ENCODE assay signal across 8 cellular contexts in the genomic region with DNA sequence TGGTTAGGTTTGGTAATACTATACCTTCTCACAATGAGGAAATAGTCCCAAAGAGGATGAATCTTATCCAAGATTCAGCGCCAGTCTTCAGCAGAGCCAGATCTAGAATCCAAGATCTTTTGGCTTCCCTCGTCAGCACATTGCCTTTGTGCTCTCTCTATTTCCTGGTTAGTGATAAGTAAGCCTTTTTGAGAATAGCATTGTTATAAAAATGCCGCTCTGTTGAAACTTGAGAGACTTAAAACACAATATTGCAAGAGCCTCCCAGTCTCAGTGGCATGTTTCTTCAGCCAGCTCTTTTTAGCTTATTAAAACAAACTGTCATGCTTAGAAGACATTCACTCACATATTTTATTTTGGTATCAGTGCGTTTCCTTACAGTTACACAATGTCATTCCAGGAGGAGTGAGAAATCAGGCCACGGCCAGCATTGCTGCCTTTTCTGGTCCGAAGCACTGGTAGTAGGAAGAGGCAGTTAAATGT.
DNase-seq lines count a peak whose midpoint lies in the region; ATAC-seq and TF ChIP-seq lines count a peak whose summit lies in the region.

No MANE protein-coding gene starts in this region.

- in situ Hi-C loops in astrocyte of the spinal cord (cut with HindIII; ENCODE audit: low sequenced_read_pairs) (no loop called here), HAP-1 (cut with MboI; ENCODE audit: low sequenced_read_pairs) (no loop called here)

- peak overlapping the region; percentile 18 for H3K4me3 ChIP-seq in AG10803 (ENCODE audit: low read length)
- no peak overlapping the region for H3K4me3 ChIP-seq in astrocyte of the spinal cord (ENCODE audit: low read depth, low read length)
- no peak overlapping the region for H3K4me3 ChIP-seq in cardiac muscle cell
- H3K4me3 ChIP-seq in HAP-1: no peak overlapping the region

- no peak for ATAC-seq in HG03439 (IDR thresholded peaks at IDR 0.05; ENCODE audit: unreplicated experiment)
- no peak for ATAC-seq in GM19328 (IDR thresholded peaks at IDR 0.05; ENCODE audit: unreplicated experiment)

- H3K4me1 ChIP-seq in cardiac muscle cell (ENCODE audit: low read depth) (peaks cover 23% of the 10 kb centered on the region), HAP-1 (peaks cover 4% of the 10 kb centered on the region)

- H3K9me3 ChIP-seq in cardiac muscle cell (ENCODE audit: low read depth) (no peaks in the 10 kb centered on the region), HAP-1 (no peaks in the 10 kb centered on the region)

- H3K36me3 ChIP-seq in cardiac muscle cell: no peaks in the 10 kb centered on the region
- H3K36me3 ChIP-seq in HAP-1 (replicated peaks): no peaks in the 10 kb centered on the region

- TF ChIP-seq CTCF in AG10803 (conservative IDR thresholded peaks at IDR 0.05; ENCODE audit: low read length) (no peak), astrocyte of the spinal cord (IDR thresholded peaks at IDR 0.05; ENCODE audit: low read depth, low read length) (no peak), cardiac muscle cell (IDR thresholded peaks at IDR 0.05; ENCODE audit: low read depth, low read length) (no peak)

- H3K27me3 ChIP-seq in cardiac muscle cell: no peaks in the 10 kb centered on the region
- H3K27me3 ChIP-seq in HAP-1 (ENCODE audit: low read depth): no peaks in the 10 kb centered on the region

- peak overlapping the region; percentile 39 for H3K27ac ChIP-seq in cardiac muscle cell

- DNase-seq in AG10803 (ENCODE audit: low read depth) (peak; percentile 88), astrocyte of the spinal cord (ENCODE audit: low read depth, low spot score) (peak; percentile 80), cardiac muscle cell (ENCODE audit: low read depth in 1 of 2, low spot score in 1 of 2) (peak in 1 of 2 donors; percentile 92), pons (ENCODE audit: low spot score) (peak; percentile 78), NCI-H2029 treated with DMSO at 0.1 percent for 48 hours (lab: John Stamatoyannopoulos, UW) (no peak), HAP-1 (ENCODE audit: low spot score in 2 of 2) (no peak)

Comparison
In these comparisons a context has a peak if more than half of its experiments do, and no peak if none do; other contexts are left out.
1. DNase-seq: peak in AG10803 (single experiment), astrocyte of the spinal cord (single experiment) and pons (single experiment); none in NCI-H2029 treated with DMSO at 0.1 percent for 48 hours (single experiment) and HAP-1 (0 of 2).